In the genomic region with DNA sequence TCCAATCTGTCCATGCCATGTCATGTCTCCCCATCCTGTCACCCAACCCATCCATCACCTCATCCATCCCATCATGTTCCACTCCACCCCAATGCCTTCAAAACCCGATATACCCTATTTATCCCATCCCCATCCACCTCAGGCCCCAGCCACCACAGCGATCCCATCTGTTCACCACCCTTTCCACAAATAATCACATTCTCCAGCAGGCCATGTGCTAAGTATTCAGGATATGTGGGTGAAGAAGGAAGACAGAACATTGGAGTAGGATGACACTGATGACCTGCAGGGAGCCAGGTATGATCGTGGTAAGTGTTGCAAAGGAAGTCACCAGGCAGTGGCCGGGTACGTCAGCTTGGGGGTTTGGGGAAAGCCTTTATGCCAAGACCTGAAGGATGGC, we compare ENCODE assay signal across 23 cellular contexts. TPM values are rescaled to one million over a fixed set of nuclear protein-coding genes. Genes with fewer than 3 reads are reported as not detected.
DNase-seq lines count a peak whose midpoint lies in the region; ATAC-seq, FAIRE-seq and TF ChIP-seq lines count a peak whose summit lies in the region.
"Had no signal": no experiment of that assay in that cellular context is flagged by ENCODE, and none has a peak within 500 bp of the region (broad histone marks: within the 10 kb centered on the region; RNA-seq: fewer than 3 reads in every experiment).

No MANE protein-coding gene starts in this region.

- FAIRE-seq in K562 (lab: Jason Lieb, UNC) = peak; percentile 40
- FAIRE-seq: GM19239, RCC 7860 had no signal

- no peak overlapping the region for H3K27ac ChIP-seq in right atrium auricular region
- no peak overlapping the region for H3K27ac ChIP-seq in K562 (ENCODE audit: extremely low read depth, low read depth, low read length)
- no peak overlapping the region for H3K27ac ChIP-seq in neuronal stem cell (replicated peaks; ENCODE audit: low read length)
- H3K27ac ChIP-seq: C4-2B, SJSA1 had no signal

- BruUV-seq in K562 (replicated peaks; lab: Mats Ljungman, UMichigan) = no TSS peak

- no peak overlapping the region for H3K14ac ChIP-seq in neuronal stem cell (ENCODE audit: low read length)

- no peak for TF ChIP-seq CTCF in right atrium auricular region (IDR thresholded peaks at IDR 0.05)
- TF ChIP-seq CTCF in K562 (IDR thresholded peaks at IDR 0.05 in 2 of 3, conservative IDR thresholded peaks at IDR 0.05 in 1 of 3; ENCODE audit: insufficient read depth in 2 of 3, low read depth in 1 of 3, low read length in 3 of 3) = no peak

- H4K91ac ChIP-seq in neuronal stem cell (ENCODE audit: low read depth, low read length, poor library complexity) = no peak overlapping the region

- H3K4me2 ChIP-seq in K562 (ENCODE audit: insufficient read depth, low read length) (no peak overlapping the region), neuronal stem cell (ENCODE audit: insufficient read depth, low read length, poor library complexity, severe bottlenecking) (no peak overlapping the region)

- H3K36me3 ChIP-seq in right atrium auricular region = no peaks in the 10 kb centered on the region
- no peaks in the 10 kb centered on the region for H3K36me3 ChIP-seq in K562 (ENCODE audit: control insufficient read depth, insufficient read depth, low read length)
- no peaks in the 10 kb centered on the region for H3K36me3 ChIP-seq in neuronal stem cell (replicated peaks in 1 of 2; ENCODE audit: control insufficient read depth in 2 of 2, insufficient read depth in 2 of 2, low read length in 2 of 2)
- H3K36me3 ChIP-seq in MG63 = no peaks in the 10 kb centered on the region
- H3K36me3 ChIP-seq: SJSA1 had no signal

- no peak for TF ChIP-seq RAD21 in K562 (CRISPR knock-in tag; conservative IDR thresholded peaks at IDR 0.05 in 1 of 2, IDR thresholded peaks at IDR 0.05 in 1 of 2)

- H3K9ac ChIP-seq in K562 (ENCODE audit: insufficient read depth in 1 of 2, low read depth in 2 of 2, low read length in 2 of 2) (no peak overlapping the region), neuronal stem cell (ENCODE audit: low read depth, low read length, poor library complexity) (no peak overlapping the region)

- H2BK15ac ChIP-seq in neuronal stem cell (ENCODE audit: low read length) = no peak overlapping the region

- no peak for ATAC-seq in Right ventricle myocardium superior (ENCODE audit: poor library complexity)
- ATAC-seq in K562 = no peak
- ATAC-seq in GM21367 (IDR thresholded peaks at IDR 0.05; ENCODE audit: unreplicated experiment) = no peak
- ATAC-seq: CD8-positive, alpha-beta T cell had no signal

- H3K4ac ChIP-seq in neuronal stem cell (ENCODE audit: low read length) = no peak overlapping the region

- H3K79me2 ChIP-seq in K562 (ENCODE audit: control insufficient read depth, insufficient read depth, low read length) = no peaks in the 10 kb centered on the region

- CTCF ChIA-PET in K562 (lab: Yijun Ruan, JAX; ENCODE audit: low intra/inter-chr PET ratio) = no interaction called here

- no peak for TF ChIP-seq POLR2A in K562 (conservative IDR thresholded peaks at IDR 0.05)

- in situ Hi-C loops in K562 (cut with MboI) = no loop called here

- no peaks in the 10 kb centered on the region for H3K9me3 ChIP-seq in right atrium auricular region
- no peaks in the 10 kb centered on the region for H3K9me3 ChIP-seq in K562 (replicated peaks; ENCODE audit: control insufficient read depth, insufficient read depth, low read depth, low read length)
- H3K9me3 ChIP-seq in neuronal stem cell (replicated peaks in 1 of 2; ENCODE audit: control insufficient read depth in 2 of 2, insufficient read depth in 1 of 2, low read depth in 1 of 2, low read length in 2 of 2) = no peaks in the 10 kb centered on the region
- peaks cover 4% of the 10 kb centered on the region; the same call in 1 of the 2 replicates for H3K9me3 ChIP-seq in MG63

- no peaks in the 10 kb centered on the region for H3K9me1 ChIP-seq in K562 (ENCODE audit: control insufficient read depth, insufficient read depth, low read length)

- TF ChIP-seq EP300 in K562 (IDR thresholded peaks at IDR 0.05; ENCODE audit: low read length) = no peak

- H2BK5ac ChIP-seq in neuronal stem cell (ENCODE audit: low read length) = no peak overlapping the region

- H3K4me1 ChIP-seq in right atrium auricular region (no peaks in the 10 kb centered on the region), K562 (replicated peaks in 1 of 2; ENCODE audit: control insufficient read depth in 2 of 2, insufficient read depth in 2 of 2, low read length in 2 of 2) (no peaks in the 10 kb centered on the region), neuronal stem cell (ENCODE audit: control insufficient read depth in 2 of 2, insufficient read depth in 1 of 2, low read depth in 1 of 2, low read length in 2 of 2) (no peaks in the 10 kb centered on the region)
- H3K4me1 ChIP-seq: Caco-2, SJSA1 had no signal

- intact Hi-C loops in Right ventricle myocardium superior (cut with DNase I) (no loop called here), K562 (cut with micrococcal nuclease) (no loop called here)

- H2AK5ac ChIP-seq in neuronal stem cell (ENCODE audit: low read depth, low read length) = no peak overlapping the region

- POLR2A ChIA-PET in K562 (lab: Yijun Ruan, JAX) = no interaction called here

- H2BK12ac ChIP-seq in neuronal stem cell (ENCODE audit: low read length) = no peak overlapping the region

- H3K27me3 ChIP-seq in right atrium auricular region (no peaks in the 10 kb centered on the region), K562 (ENCODE audit: control insufficient read depth in 2 of 2, insufficient read depth in 2 of 2, low read length in 2 of 2) (peaks cover 0 to 19% of the 10 kb centered on the region in 2 experiments; a peak in 3 of 5 replicates), neuronal stem cell (ENCODE audit: control insufficient read depth in 3 of 3, insufficient read depth in 3 of 3, low read depth in 1 of 3, low read length in 3 of 3) (peaks cover 0 to 3% (median 0%) of the 10 kb centered on the region in 3 experiments), MG63 (peaks cover 10% of the 10 kb centered on the region)

- H4K8ac ChIP-seq in neuronal stem cell (ENCODE audit: low read depth, low read length) = no peak overlapping the region

- peak; percentile 30 for DNase-seq in right atrium auricular region (ENCODE audit: low spot score)
- no peak for DNase-seq in Right ventricle myocardium superior
- no peak for DNase-seq in K562 (ENCODE audit: extremely low read depth in 1 of 4, low spot score in 3 of 4)
- DNase-seq in neuronal stem cell (ENCODE audit: low spot score) = no peak
- no peak for DNase-seq in DMS153 (lab: John Stamatoyannopoulos, UW)
- DNase-seq in MG63 = no peak
- DNase-seq: CD8-positive, alpha-beta T cell; DMS 273 treated with DMSO at 0.1 percent for 48 hours; DND-41; H7; KBM-7; NCI-H1105 treated with DMSO at 0.1 percent for 48 hours; NCI-H146; NCI-H1930; NCI-H2107; NCI-H524; NCI-H774 had no signal

- H3K23ac ChIP-seq in neuronal stem cell (ENCODE audit: low read depth, low read length, poor library complexity) = no peak overlapping the region

- H3K4me3 ChIP-seq in right atrium auricular region = no peak overlapping the region
- H3K4me3 ChIP-seq in K562 = no peak overlapping the region
- H3K4me3 ChIP-seq in neuronal stem cell (ENCODE audit: low read length in 2 of 2) = no peak overlapping the region
- H3K4me3 ChIP-seq in MG63 = no peak overlapping the region
- H3K4me3 ChIP-seq: SJSA1 had no signal

- peak overlapping the region; percentile 27 for H3K18ac ChIP-seq in neuronal stem cell (ENCODE audit: low read length)

- H2BK120ac ChIP-seq in neuronal stem cell (ENCODE audit: low read depth, low read length) = no peak overlapping the region

- WGBS in K562 (ENCODE audit: insufficient coverage, low coverage, missing lambda C conversion rate) = 1% methylated on average over 5 of the region's 5 CpGs
- 100% methylated on average over 1 of the region's 5 CpGs; no CpG with 5 or more reads in 1 of the 2 donors for WGBS in neuronal stem cell (ENCODE audit: extremely low coverage in 2 of 2, insufficient read length in 2 of 2, insufficient replicate concordance in 1 of 2), 2 donors

- no peaks in the 10 kb centered on the region for H4K20me1 ChIP-seq in K562 (replicated peaks; ENCODE audit: control insufficient read depth, insufficient read depth, low read length)

- H2AFZ ChIP-seq in K562 (ENCODE audit: low read depth, low read length) (no peak overlapping the region), neuronal stem cell (ENCODE audit: low read length) (no peak overlapping the region)

- H3K79me1 ChIP-seq in neuronal stem cell (ENCODE audit: low read depth, low read length) = no peaks in the 10 kb centered on the region

RNA-seq across cellular contexts. Expression of gene NPEPL1, which starts 48.8 kb away (rescaled TPM):
- 10 to 100 TPM; 12.2 to 14.1 TPM for total RNA-seq in right atrium auricular region
- total RNA-seq in Right ventricle myocardium superior = 24.4 TPM
- total RNA-seq in K562 (2011; cell fraction: chromatin; rRNA removed; ENCODE audit: low replicate concordance) = 5.5 and 12.5 TPM in 2 replicates
- 9.0 and 10.3 TPM in 2 replicates for total RNA-seq in K562 (2011; cell fraction: nucleolus; rRNA removed)
- total RNA-seq in K562 (2011; cell fraction: nucleoplasm; rRNA removed) = 6.3 and 7.2 TPM in 2 replicates
- total RNA-seq in K562 (2014; rRNA removed) = 1.1 and 1.4 TPM in 2 replicates
- 0.22 and 0.29 TPM in 2 replicates for total RNA-seq in K562 (2014; rRNA removed; fragmentation: Illumina TruSeq; extraction: Trizol)
- total RNA-seq in K562 (2015; rRNA removed; fragmentation: Illumina TruSeq; extraction: Trizol) = 1.7 and 1.9 TPM in 2 replicates
- 2.3 and 3.9 TPM in 2 replicates for total RNA-seq in K562 (2021)
- 0.36 and 1.6 TPM in 2 replicates for polyA plus RNA-seq in K562 (2011; rRNA removed)
- 0.16 and 0.62 TPM in 2 replicates for polyA plus RNA-seq in K562 (2011; cell fraction: cytosol; rRNA removed)
- polyA plus RNA-seq in K562 (2011; cell fraction: nucleus; rRNA removed) = 23.5 and 26.4 TPM in 2 replicates
- 3.4 and 7.1 TPM in 2 replicates for polyA plus RNA-seq in K562 (2012)
- polyA plus RNA-seq in K562 (2014; fragmentation: Illumina TruSeq; extraction: Trizol) = 0.94 and 1.8 TPM in 2 replicates
- under 1 TPM; 0.04 to 0.07 TPM for polyA plus RNA-seq in K562 (2014; fragmentation: Nextera tagmentation; extraction: Ambion mirVana)
- polyA plus RNA-seq in K562 (2014; rRNA removed) = 5.0 and 5.6 TPM in 2 replicates
- 0.21 and 0.27 TPM in 2 replicates for polyA minus RNA-seq in K562 (2011; rRNA and poly(A)+ RNA removed)
- polyA minus RNA-seq in K562 (2011; cell fraction: cytosol; rRNA and poly(A)+ RNA removed) = 0.95 and 1.0 TPM in 2 replicates
- 3.3 and 4.0 TPM in 2 replicates for polyA minus RNA-seq in K562 (2011; cell fraction: nucleus; rRNA and poly(A)+ RNA removed)
- polyA plus RNA-seq in neuronal stem cell (2013, experiment 1 of 2) = 21.4 TPM
- polyA plus RNA-seq in neuronal stem cell (2013, experiment 2 of 2) = 19.5 TPM
- total RNA-seq in MG63 (2014; rRNA removed; shearing (Covaris generic); ENCODE audit: low replicate concordance) = 44.7 and 46.2 TPM in 2 replicates
